ENCODE assay signal across 1 cellular context in genomic region chr12:64635356-64635998, GRCh38.
TF ChIP-seq lines count a peak whose summit lies in the region.

No MANE protein-coding gene starts in this region.

TF ChIP-seq in HepG2, 621 proteins besides CTCF, POLR2A, EP300 and RAD21 (continued from another document and continues in another):
- TF ChIP-seq ZNF281 (CRISPR knock-in tag; IDR thresholded peaks at IDR 0.05; ENCODE audit: borderline replicate concordance) (no peak; the same call in 1 of the 2 replicates), ZNF33B (CRISPR knock-in tag; IDR thresholded peaks at IDR 0.05) (no peak), SOX6 (IDR thresholded peaks at IDR 0.05) (no peak), SOX6 (CRISPR knock-in tag; IDR thresholded peaks at IDR 0.05) (peak; percentile 71), KIAA2018 (CRISPR knock-in tag; IDR thresholded peaks at IDR 0.05; ENCODE audit: borderline replicate concordance) (no peak), DNMT3B (CRISPR knock-in tag; conservative IDR thresholded peaks at IDR 0.05) (no peak), ZBED4 (CRISPR knock-in tag; IDR thresholded peaks at IDR 0.05; ENCODE audit: borderline replicate concordance) (no peak), ZNF576 (CRISPR knock-in tag; IDR thresholded peaks at IDR 0.05) (no peak), MYNN (CRISPR knock-in tag; IDR thresholded peaks at IDR 0.05; ENCODE audit: low read depth) (no peak), ATF7-NPFF (CRISPR knock-in tag; IDR thresholded peaks at IDR 0.05; ENCODE audit: low read depth) (no peak), REL (CRISPR knock-in tag; conservative IDR thresholded peaks at IDR 0.05) (no peak), THYN1 (CRISPR knock-in tag; IDR thresholded peaks at IDR 0.05; ENCODE audit: borderline replicate concordance, low read depth) (no peak), ZBTB49 (CRISPR knock-in tag; IDR thresholded peaks at IDR 0.05; ENCODE audit: borderline replicate concordance) (no peak), ZNF224 (CRISPR knock-in tag; IDR thresholded peaks at IDR 0.05) (no peak), HNF4G (IDR thresholded peaks at IDR 0.05; ENCODE audit: borderline replicate concordance, low read depth, low read length) (peak; percentile 18; the same call in 1 of the 2 replicates), HNF4G (CRISPR knock-in tag; IDR thresholded peaks at IDR 0.05; ENCODE audit: borderline replicate concordance, low read depth) (no peak), ZBTB1 (CRISPR knock-in tag; IDR thresholded peaks at IDR 0.05; ENCODE audit: borderline replicate concordance) (no peak), ZNF646 (CRISPR knock-in tag; IDR thresholded peaks at IDR 0.05) (no peak), HNF1B (CRISPR knock-in tag; IDR thresholded peaks at IDR 0.05) (no peak), ZNF569 (CRISPR knock-in tag; IDR thresholded peaks at IDR 0.05; ENCODE audit: borderline replicate concordance) (no peak), NR2F6 (IDR thresholded peaks at IDR 0.05) (no peak), NR2F6 (CRISPR knock-in tag; IDR thresholded peaks at IDR 0.05) (0 out of 2 replicates have a peak, but pooled peaks have one; percentile 41), GABPA (IDR thresholded peaks at IDR 0.05; ENCODE audit: low read depth, low read length) (no peak), GABPA (CRISPR knock-in tag; IDR thresholded peaks at IDR 0.05; ENCODE audit: low read depth) (no peak), GZF1 (CRISPR knock-in tag; IDR thresholded peaks at IDR 0.05) (no peak), PLSCR1 (CRISPR knock-in tag; IDR thresholded peaks at IDR 0.05; ENCODE audit: borderline replicate concordance) (no peak)
